In the genomic region with DNA sequence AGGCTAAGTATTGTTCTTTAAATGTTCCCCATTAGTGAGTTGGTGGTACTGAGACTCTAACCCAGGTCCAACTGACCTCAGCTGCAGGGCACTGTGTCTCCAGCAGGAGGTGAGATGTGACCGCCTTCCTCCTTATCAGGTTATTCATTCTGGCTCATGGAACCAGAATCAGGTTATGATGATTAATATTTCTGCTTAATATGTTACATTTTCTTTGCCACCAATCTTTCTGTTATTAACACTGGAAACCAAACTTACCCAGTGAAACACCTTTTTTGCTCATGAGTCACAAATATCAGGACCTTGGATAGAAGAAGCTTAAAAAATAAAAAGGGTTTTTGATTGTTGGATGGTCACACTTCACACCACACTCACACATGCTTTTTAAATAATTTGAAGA, we compare ENCODE assay signal across 14 cellular contexts.
A peak's percentile ranks its signal among the peaks of the same experiment; 100 is the strongest.
DNase-seq lines count a peak whose midpoint lies in the region; ATAC-seq, FAIRE-seq and TF ChIP-seq lines count a peak whose summit lies in the region.
"Had no signal": no experiment of that assay in that cellular context is flagged by ENCODE, and none has a peak within 500 bp of the region (broad histone marks: within the 10 kb centered on the region; RNA-seq: fewer than 3 reads in every experiment).

No MANE protein-coding gene starts in this region.

- H3K36me3 ChIP-seq in breast epithelium: no peaks in the 10 kb centered on the region
- H3K36me3 ChIP-seq in H1 (ENCODE audit: control insufficient read depth in 2 of 4, insufficient read depth in 4 of 4, low read length in 3 of 4): no peaks in the 10 kb centered on the region
- H3K36me3 ChIP-seq in upper lobe of left lung: no peaks in the 10 kb centered on the region
- H3K36me3 ChIP-seq: ovary had no signal

- no peaks in the 10 kb centered on the region for H3K79me2 ChIP-seq in H1 (ENCODE audit: control insufficient read depth in 1 of 2, insufficient read depth in 2 of 2, low read length in 2 of 2)

- H3K4ac ChIP-seq in H1 (replicated peaks; ENCODE audit: insufficient read length, low read depth, low read length): no peak overlapping the region

- no peaks in the 10 kb centered on the region for H3K9me3 ChIP-seq in breast epithelium
- H3K9me3 ChIP-seq in H1 (ENCODE audit: insufficient read depth in 2 of 2, low read depth in 1 of 2, low read length in 1 of 2): no peaks in the 10 kb centered on the region
- H3K9me3 ChIP-seq in upper lobe of left lung: no peaks in the 10 kb centered on the region
- H3K9me3 ChIP-seq: ovary had no signal

- H2BK12ac ChIP-seq in H1 (ENCODE audit: low read depth, low read length): no peak overlapping the region

- H2BK15ac ChIP-seq in H1 (ENCODE audit: low read length): no peak overlapping the region

- no peak overlapping the region for H4K8ac ChIP-seq in H1 (ENCODE audit: extremely low read depth, insufficient read depth, low read length)

- peak; percentile 17 for TF ChIP-seq CTCF in MCF 10A (IDR thresholded peaks at IDR 0.05; ENCODE audit: unreplicated experiment)
- no peak for TF ChIP-seq CTCF in breast epithelium (IDR thresholded peaks at IDR 0.05)
- peak; percentile 68 to 83 (median 70) for TF ChIP-seq CTCF in H1 (IDR thresholded peaks at IDR 0.05; ENCODE audit: control extremely low read depth in 1 of 3, insufficient read depth in 1 of 3, low read depth in 1 of 3, low read length in 3 of 3)
- no peak for TF ChIP-seq CTCF in upper lobe of left lung (IDR thresholded peaks at IDR 0.05)

- TF ChIP-seq POLR2A in breast epithelium (IDR thresholded peaks at IDR 0.05) (no peak), H1 (IDR thresholded peaks at IDR 0.05; ENCODE audit: control extremely low read depth in 1 of 2, low read depth in 2 of 2, low read length in 2 of 2) (no peak), upper lobe of left lung (IDR thresholded peaks at IDR 0.05) (no peak)

- H4K91ac ChIP-seq in H1 (replicated peaks; ENCODE audit: insufficient read length, low read length): no peak overlapping the region

- TF ChIP-seq EP300 in H1 (IDR thresholded peaks at IDR 0.05; ENCODE audit: borderline replicate concordance in 1 of 2, low read depth in 2 of 2, low read length in 2 of 2): no peak
- no peak for TF ChIP-seq EP300 in upper lobe of left lung (IDR thresholded peaks at IDR 0.05)

- peaks cover 12% of the 10 kb centered on the region for H3K4me1 Mint-ChIP-seq in MCF 10A (ENCODE audit: insufficient read depth, unreplicated experiment)
- peaks cover 27% of the 10 kb centered on the region for H3K4me1 Mint-ChIP-seq in stimulated activated effector memory CD8-positive, alpha-beta T cell treated with anti-CD3 and anti-CD28 coated beads, Interleukin-12 subunit alpha, Interleukin-12 subunit beta, amount 100 ng/mL, for 72 hours

- no peak overlapping the region for H3K56ac ChIP-seq in H1 (replicated peaks; ENCODE audit: insufficient read length, low read depth, low read length)

- CTCF ChIA-PET in MCF 10A (lab: Yijun Ruan, JAX): interaction anchor here (1.0 kb wide), 1 partner anchor 105 kb away, joined by 3 read pairs; no protein-coding TSS in a partner anchor
- CTCF ChIA-PET in H1 (lab: Charles Lee; ENCODE audit: partially characterized antibody): interaction anchor here (0.6 to 3.2 kb wide), 34 partner anchors 9 to 313 kb away, joined by 3 to 20 read pairs (median 4); partner anchors contain the start of gene DPP4

- no peaks in the 10 kb centered on the region for H3K27me3 ChIP-seq in breast epithelium
- no peaks in the 10 kb centered on the region for H3K27me3 ChIP-seq in H1 (replicated peaks in 1 of 4; ENCODE audit: control insufficient read depth in 3 of 4, extremely low read depth in 1 of 4, insufficient read depth in 3 of 4, low read length in 3 of 4)
- no peaks in the 10 kb centered on the region for H3K27me3 ChIP-seq in upper lobe of left lung
- H3K27me3 ChIP-seq: ovary had no signal

- H3K23ac ChIP-seq in H1 (ENCODE audit: insufficient read length): no peak overlapping the region

- no peak overlapping the region for H3K18ac ChIP-seq in H1 (ENCODE audit: extremely low read depth, low read length)

- no peaks in the 10 kb centered on the region for H3K27me3 Mint-ChIP-seq in MCF 10A (ENCODE audit: insufficient read depth, unreplicated experiment)

- no peak overlapping the region for H3K14ac ChIP-seq in H1 (ENCODE audit: insufficient read length)

- H4K20me1 ChIP-seq in H1 (replicated peaks in 1 of 2; ENCODE audit: control insufficient read depth in 1 of 2, insufficient read depth in 2 of 2, low read length in 2 of 2): no peaks in the 10 kb centered on the region

- H2BK120ac ChIP-seq in H1 (replicated peaks; ENCODE audit: low read depth, low read length): no peak overlapping the region

- H3K79me1 ChIP-seq in H1 (ENCODE audit: low read depth, low read length): no peaks in the 10 kb centered on the region

- H2BK5ac ChIP-seq in H1 (ENCODE audit: low read depth, low read length): no peak overlapping the region

- H3K4me1 ChIP-seq in breast epithelium (peaks cover 0 to 3% of the 10 kb centered on the region in 2 donors), H1 (replicated peaks in 1 of 4; ENCODE audit: control insufficient read depth in 3 of 4, insufficient read depth in 4 of 4, low read length in 3 of 4) (no peaks in the 10 kb centered on the region), upper lobe of left lung (peaks cover 0 to 3% (median 0%) of the 10 kb centered on the region in 4 donors)

- H3K36me3 Mint-ChIP-seq in MCF 10A (ENCODE audit: insufficient read depth, unreplicated experiment): no peaks in the 10 kb centered on the region
- H3K36me3 Mint-ChIP-seq in stimulated activated effector memory CD8-positive, alpha-beta T cell treated with anti-CD3 and anti-CD28 coated beads, Interleukin-12 subunit alpha, Interleukin-12 subunit beta, amount 100 ng/mL, for 72 hours: peaks cover 61% of the 10 kb centered on the region

- no peak for DNase-seq in MCF 10A (ENCODE audit: unreplicated experiment)
- DNase-seq in breast epithelium (ENCODE audit: low spot score in 2 of 2): no peak
- DNase-seq in H1 (ENCODE audit: low read depth in 1 of 2, low spot score in 2 of 2): no peak
- no peak for DNase-seq in stimulated activated effector memory CD8-positive, alpha-beta T cell treated with anti-CD3 and anti-CD28 coated beads, Interleukin-12 subunit alpha, Interleukin-12 subunit beta, amount 100 ng/mL, for 72 hours (ENCODE audit: low spot score in 2 of 2)
- DNase-seq in NCI-H2227 treated with DMSO at 0.1 percent for 48 hours (lab: John Stamatoyannopoulos, UW): no peak
- DNase-seq in upper lobe of left lung: no peak
- DNase-seq in HCEC 1CT: no peak
- DNase-seq: activated CD4-positive, alpha-beta T cell treated with anti-CD3 and anti-CD28 coated beads for 4 hours; glutamatergic neuron; ovary; substantia nigra had no signal

- H2AK5ac ChIP-seq in H1 (ENCODE audit: low read depth, low read length): no peak overlapping the region

- no peak overlapping the region for H3K27ac ChIP-seq in breast epithelium
- no peak overlapping the region for H3K27ac ChIP-seq in H1 (ENCODE audit: low read depth, low read length)
- H3K27ac ChIP-seq in upper lobe of left lung: no peak overlapping the region
- H3K27ac ChIP-seq: coronary artery, ovary, SK-N-MC had no signal

- no peaks in the 10 kb centered on the region for H3K23me2 ChIP-seq in H1 (ENCODE audit: low read depth, low read length)

- no peak overlapping the region for H3K4me3 Mint-ChIP-seq in MCF 10A (ENCODE audit: unreplicated experiment)
- no peak overlapping the region for H3K4me3 Mint-ChIP-seq in stimulated activated effector memory CD8-positive, alpha-beta T cell treated with anti-CD3 and anti-CD28 coated beads, Interleukin-12 subunit alpha, Interleukin-12 subunit beta, amount 100 ng/mL, for 72 hours

- no peaks in the 10 kb centered on the region for H3K9me3 Mint-ChIP-seq in MCF 10A (ENCODE audit: unreplicated experiment)
- H3K9me3 Mint-ChIP-seq in stimulated activated effector memory CD8-positive, alpha-beta T cell treated with anti-CD3 and anti-CD28 coated beads, Interleukin-12 subunit alpha, Interleukin-12 subunit beta, amount 100 ng/mL, for 72 hours: no peaks in the 10 kb centered on the region

- FAIRE-seq in H1 (lab: Jason Lieb, UNC): peak; percentile 50

- ATAC-seq in HG03571 (IDR thresholded peaks at IDR 0.05; ENCODE audit: unreplicated experiment) (peak; percentile 62), upper lobe of left lung (ENCODE audit: low FRiP score in 2 of 2) (no peak)
- peak; percentile 42 for ATAC-seq in stimulated activated effector memory CD8-positive, alpha-beta T cell treated with anti-CD3 and anti-CD28 coated beads, Interleukin-12 subunit alpha, Interleukin-12 subunit beta, amount 100 ng/mL, for 72 hours

- H2AFZ ChIP-seq in H1 (ENCODE audit: low read length): no peak overlapping the region

- POLR2A ChIA-PET in MCF 10A (lab: Yijun Ruan, JAX) (interaction anchor here (0.7 kb wide), 1 partner anchor 11 kb away, joined by 3 read pairs; no protein-coding TSS in a partner anchor), H1 (lab: Charles Lee; ENCODE audit: partially characterized antibody) (interaction anchor here (1.0 to 1.2 kb wide), 2 partner anchors 14 to 86 kb away, joined by 3 to 4 read pairs; partner anchors contain the start of gene DPP4)

- no TSS peak for BruUV-seq in MCF 10A (replicated peaks; lab: Mats Ljungman, UMichigan)

- intact Hi-C loops in MCF 10A (cut with micrococcal nuclease): no loop called here
- intact Hi-C loops in breast epithelium (cut with DNase I; ENCODE audit: low total_unique reads): no loop called here

- H3K4me2 ChIP-seq in H1 (ENCODE audit: insufficient read depth in 1 of 2, low read depth in 2 of 2, low read length in 2 of 2): no peak overlapping the region

- 91% methylated on average over 1 of the region's 1 CpG; no CpG with 5 or more reads in 1 of the 2 experiments for WGBS in H1 (ENCODE audit: extremely low coverage in 1 of 2, insufficient coverage in 1 of 2, insufficient read length in 1 of 2, insufficient replicate concordance in 2 of 2, low coverage in 1 of 2, low lambda C conversion rate in 2 of 2, missing lambda C conversion rate in 1 of 2), 2 experiments
- WGBS in upper lobe of left lung, 2 donors: 83 to 93% methylated on average over 1 of the region's 1 CpG

- peak; percentile 77 to 80 for TF ChIP-seq RAD21 in H1 (IDR thresholded peaks at IDR 0.05 in 1 of 2, conservative IDR thresholded peaks at IDR 0.05 in 1 of 2; ENCODE audit: low read depth in 2 of 2, low read length in 2 of 2)

- H3K9ac ChIP-seq in H1 (replicated peaks in 1 of 4; ENCODE audit: extremely low read depth in 1 of 4, low read depth in 3 of 4, low read length in 3 of 4): no peak overlapping the region

- no peak overlapping the region for H2BK20ac ChIP-seq in H1 (ENCODE audit: low read length)

- H4K5ac ChIP-seq in H1 (ENCODE audit: insufficient read length, low read depth, low read length): no peak overlapping the region

- no peak overlapping the region for H3K27ac Mint-ChIP-seq in MCF 10A (ENCODE audit: low read depth, unreplicated experiment)
- peak overlapping the region; percentile 80 for H3K27ac Mint-ChIP-seq in stimulated activated effector memory CD8-positive, alpha-beta T cell treated with anti-CD3 and anti-CD28 coated beads, Interleukin-12 subunit alpha, Interleukin-12 subunit beta, amount 100 ng/mL, for 72 hours

- H3K4me3 ChIP-seq in breast epithelium (no peak overlapping the region), H1 (ENCODE audit: extremely low read depth in 1 of 4, insufficient read depth in 2 of 4, low read depth in 3 of 4, low read length in 4 of 4) (no peak overlapping the region), upper lobe of left lung (no peak overlapping the region)
- H3K4me3 ChIP-seq: coronary artery, ovary, SK-N-MC had no signal

Comparison
In these comparisons a context has a peak if more than half of its experiments do, and no peak if none do; other contexts are left out.
1. CTCF ChIP-seq: peak in MCF 10A (single experiment) and H1 (3 of 3); none in breast epithelium (0 of 3) and upper lobe of left lung (0 of 6).
2. ATAC-seq: peak in HG03571 (single experiment) and stimulated activated effector memory CD8-positive, alpha-beta T cell treated with anti-CD3 and anti-CD28 coated beads, Interleukin-12 subunit alpha, Interleukin-12 subunit beta, amount 100 ng/mL, for 72 hours (single experiment); none in upper lobe of left lung (0 of 2).